ENCODE assay signal across 20 cellular contexts in genomic region chr16:85867189-85867588, GRCh38.
"Had no signal": no experiment of that assay in that cellular context is flagged by ENCODE, and none has a peak within 500 bp of the region (broad histone marks: within the 10 kb centered on the region; RNA-seq: fewer than 3 reads in every experiment).

No MANE protein-coding gene starts in this region.

- H3K9ac ChIP-seq: parathyroid adenoma had no signal

- H3K27me3 ChIP-seq: hepatocyte, right lobe of liver, testis, tibial nerve had no signal

- H3K9me3 Mint-ChIP-seq: dendritic cell treated with granulocyte-macrophage colony-stimulating factor and Interleukin-4, amounts not matched to agents 40 ng/mL and 50 ng/mL, for 4 days; stimulated activated effector memory CD8-positive, alpha-beta T cell treated with anti-CD3 and anti-CD28 coated beads, Interleukin-12 subunit alpha, Interleukin-12 subunit beta, amount 100 ng/mL, for 72 hours had no signal

- H3K36me3 ChIP-seq: esophagus squamous epithelium, left ventricle myocardium inferior, lower lobe of right lung, prostate gland, right lobe of liver, tibial nerve had no signal

- H3K27ac Mint-ChIP-seq: dendritic cell treated with granulocyte-macrophage colony-stimulating factor and Interleukin-4, amounts not matched to agents 40 ng/mL and 50 ng/mL, for 4 days; naive thymus-derived CD4-positive, alpha-beta T cell; nephron progenitor cell; stimulated activated effector memory CD8-positive, alpha-beta T cell treated with anti-CD3 and anti-CD28 coated beads, Interleukin-12 subunit alpha, Interleukin-12 subunit beta, amount 100 ng/mL, for 72 hours; stimulated activated naive CD8-positive, alpha-beta T cell treated with anti-CD3 and anti-CD28 coated beads, Interleukin-15, amount 100 ng/mL, for 72 hours had no signal

- DNase-seq: esophagus squamous epithelium; foreskin fibroblast; kidney; left cardiac atrium; left ventricle myocardium inferior; lower lobe of right lung; mesendoderm; naive thymus-derived CD4-positive, alpha-beta T cell; nephron progenitor cell; retina; right lobe of liver; stimulated activated CD4-positive, alpha-beta T cell treated with anti-CD3 and anti-CD28 coated beads, Interleukin-4, amount 100 ng/mL, for 1 hour; stimulated activated naive CD8-positive, alpha-beta T cell treated with anti-CD3 and anti-CD28 coated beads, Interleukin-15, amount 100 ng/mL, for 72 hours; testis had no signal

- H3K27me3 Mint-ChIP-seq: stimulated activated naive CD8-positive, alpha-beta T cell treated with anti-CD3 and anti-CD28 coated beads, Interleukin-15, amount 100 ng/mL, for 72 hours had no signal

- H3K9me3 ChIP-seq: esophagus squamous epithelium, lower lobe of right lung, prostate gland, right lobe of liver, testis had no signal

- H3K4me1 ChIP-seq: parathyroid adenoma, prostate gland, right lobe of liver, testis had no signal

- H3K4me3 ChIP-seq: esophagus squamous epithelium, hepatocyte, left ventricle myocardium inferior, lower lobe of right lung, prostate gland, right lobe of liver, testis, tibial nerve had no signal

- H3K4me3 Mint-ChIP-seq: dendritic cell treated with granulocyte-macrophage colony-stimulating factor and Interleukin-4, amounts not matched to agents 40 ng/mL and 50 ng/mL, for 4 days; naive thymus-derived CD4-positive, alpha-beta T cell; nephron progenitor cell; stimulated activated effector memory CD8-positive, alpha-beta T cell treated with anti-CD3 and anti-CD28 coated beads, Interleukin-12 subunit alpha, Interleukin-12 subunit beta, amount 100 ng/mL, for 72 hours; stimulated activated naive CD8-positive, alpha-beta T cell treated with anti-CD3 and anti-CD28 coated beads, Interleukin-15, amount 100 ng/mL, for 72 hours had no signal

- H3K4me2 ChIP-seq: hepatocyte had no signal

- ATAC-seq: left cardiac atrium; lower lobe of right lung; naive thymus-derived CD4-positive, alpha-beta T cell; right lobe of liver; stimulated activated effector memory CD8-positive, alpha-beta T cell treated with anti-CD3 and anti-CD28 coated beads, Interleukin-12 subunit alpha, Interleukin-12 subunit beta, amount 100 ng/mL, for 72 hours; stimulated activated naive CD8-positive, alpha-beta T cell treated with anti-CD3 and anti-CD28 coated beads, Interleukin-15, amount 100 ng/mL, for 72 hours had no signal

- H3K36me3 Mint-ChIP-seq: stimulated activated effector memory CD8-positive, alpha-beta T cell treated with anti-CD3 and anti-CD28 coated beads, Interleukin-12 subunit alpha, Interleukin-12 subunit beta, amount 100 ng/mL, for 72 hours had no signal

- H2AFZ ChIP-seq: hepatocyte, parathyroid adenoma had no signal

- H3K27ac ChIP-seq: esophagus squamous epithelium, hepatocyte, left ventricle myocardium inferior, lower lobe of right lung, parathyroid adenoma, prostate gland, right lobe of liver, testis, tibial nerve had no signal
